Comparison of ENCODE assay signal across 18 cellular contexts in genomic region chr12:18683603-18684002, GRCh38. TPM values are rescaled to one million over a fixed set of nuclear protein-coding genes. Genes with fewer than 3 reads are reported as not detected.
DNase-seq lines count a peak whose midpoint lies in the region; ATAC-seq and TF ChIP-seq lines count a peak whose summit lies in the region.
"Had no signal": no experiment of that assay in that cellular context is flagged by ENCODE, and none has a peak within 500 bp of the region (broad histone marks: within the 10 kb centered on the region; RNA-seq: fewer than 3 reads in every experiment).

No MANE protein-coding gene starts in this region.

- intact Hi-C loops in aorta (cut with DNase I), result no loop called here

- no peaks in the 10 kb centered on the region for H3K79me2 ChIP-seq in Karpas-422 (ENCODE audit: low read length)

- H3K9ac ChIP-seq in Karpas-422 (ENCODE audit: low read length), result no peak overlapping the region

- H3K36me3 ChIP-seq in aorta (ENCODE audit: control insufficient read depth in 1 of 2, insufficient read depth in 2 of 2, low read length in 1 of 2) (no peaks in the 10 kb centered on the region), Karpas-422 (ENCODE audit: insufficient read depth, low read length) (no peaks in the 10 kb centered on the region)
- H3K36me3 ChIP-seq: left ventricle myocardium inferior, prostate gland had no signal

- no peak overlapping the region for H3K27ac ChIP-seq in aorta (ENCODE audit: low read depth in 1 of 2, low read length in 2 of 2)
- no peak overlapping the region for H3K27ac ChIP-seq in Karpas-422 (ENCODE audit: low read length)
- H3K27ac ChIP-seq: left ventricle myocardium inferior, prostate gland had no signal

- H3K9me2 ChIP-seq in Karpas-422 (replicated peaks; ENCODE audit: insufficient read depth, low read length), result no peaks in the 10 kb centered on the region

- no peaks in the 10 kb centered on the region for H3K4me1 ChIP-seq in aorta (ENCODE audit: control insufficient read depth in 1 of 2, insufficient read depth in 2 of 2, low read length in 2 of 2)
- H3K4me1 ChIP-seq in Karpas-422 (ENCODE audit: low read length), result no peaks in the 10 kb centered on the region
- H3K4me1 ChIP-seq: left ventricle myocardium inferior, prostate gland had no signal

- H3K27me3 ChIP-seq in aorta (ENCODE audit: control insufficient read depth in 1 of 2, insufficient read depth in 2 of 2, low read length in 1 of 2), result no peaks in the 10 kb centered on the region
- no peaks in the 10 kb centered on the region for H3K27me3 ChIP-seq in Karpas-422 (ENCODE audit: low read length)

- no peak overlapping the region for H2AFZ ChIP-seq in Karpas-422 (ENCODE audit: low read length)

- peak; percentile 11 for DNase-seq in NOMO-1 treated with DMSO at 0.1 percent for 48 hours (lab: John Stamatoyannopoulos, UW; ENCODE audit: unreplicated experiment)
- no peak for DNase-seq in NOMO-1 treated with dmso at 0.1 percent for 144 hours (lab: John Stamatoyannopoulos, UW; ENCODE audit: unreplicated experiment)
- peak; percentile 10 for DNase-seq in UCSD-AML1 (lab: John Stamatoyannopoulos, UW; ENCODE audit: unreplicated experiment)
- DNase-seq in fibroblast of mammary gland (ENCODE audit: low read depth), result peak; percentile 38
- DNase-seq in aorta, result no peak
- DNase-seq in globus pallidus (ENCODE audit: low spot score), result no peak
- DNase-seq in GM20000 (ENCODE audit: low spot score), result no peak
- no peak for DNase-seq in Karpas-422
- DNase-seq: activated CD4-positive, alpha-beta T cell treated with anti-CD3 and anti-CD28 coated beads for 48 hours; CD8-positive, alpha-beta memory T cell; left ventricle myocardium inferior; naive B cell; NCI-H2081; NCI-H82; Right ventricle myocardium superior had no signal

- no peaks in the 10 kb centered on the region for H4K20me1 ChIP-seq in Karpas-422 (ENCODE audit: insufficient read depth, low read depth, low read length)

- H3K4me2 ChIP-seq in Karpas-422 (ENCODE audit: low read depth, low read length, poor library complexity, severe bottlenecking), result no peak overlapping the region

- no peak overlapping the region for H3K4me3 ChIP-seq in fibroblast of mammary gland (ENCODE audit: control insufficient read depth, low read depth, low read length)
- H3K4me3 ChIP-seq in aorta (ENCODE audit: low read length in 2 of 2), result no peak overlapping the region
- H3K4me3 ChIP-seq in Karpas-422 (ENCODE audit: low read length), result no peak overlapping the region
- H3K4me3 ChIP-seq: left ventricle myocardium inferior, prostate gland had no signal

- TF ChIP-seq CTCF in fibroblast of mammary gland (conservative IDR thresholded peaks at IDR 0.05; ENCODE audit: control insufficient read depth, insufficient read depth, low read depth, low read length), result no peak
- TF ChIP-seq CTCF in GM20000 (IDR thresholded peaks at IDR 0.05; ENCODE audit: extremely low read depth, missing control alignments), result no peak

- no peak for ATAC-seq in aorta (ENCODE audit: low FRiP score)
- ATAC-seq: activated naive CD4-positive, alpha-beta T cell treated with anti-CD3 and anti-CD28 coated beads, Interleukin-2, amount 50 U/mL, for 72 hours had no signal

- peaks cover 2% of the 10 kb centered on the region for H3K9me3 ChIP-seq in aorta (ENCODE audit: control insufficient read depth, low read length)
- no peaks in the 10 kb centered on the region for H3K9me3 ChIP-seq in Karpas-422 (ENCODE audit: low read length)
- H3K9me3 ChIP-seq: left ventricle myocardium inferior, prostate gland had no signal

RNA-seq across cellular contexts. Expression of gene PLCZ1, which starts 54.2 kb away (rescaled TPM):
- under 1 TPM in 1 of 2 donors, not detected in 1; 0.66 TPM for total RNA-seq in aorta
- polyA plus RNA-seq in aorta, result not detected
- total RNA-seq in Karpas-422 (2014; rRNA removed; shearing (Covaris generic); ENCODE audit: low replicate concordance), result not detected in 2 replicates
- total RNA-seq: activated naive CD4-positive, alpha-beta T cell treated with anti-CD3 and anti-CD28 coated beads, Interleukin-2, amount 50 U/mL, for 72 hours; CD8-positive, alpha-beta memory T cell; LHCN-M2; Right ventricle myocardium superior had no signal
- polyA plus RNA-seq: CD8-positive, alpha-beta memory T cell had no signal

RNA-seq across cellular contexts. Expression of gene CAPZA3, which starts 54.3 kb away (rescaled TPM):
- not detected for total RNA-seq in aorta
- polyA plus RNA-seq in aorta, result not detected
- total RNA-seq in Karpas-422 (2014; rRNA removed; shearing (Covaris generic); ENCODE audit: low replicate concordance), result not detected in 2 replicates
- total RNA-seq: activated naive CD4-positive, alpha-beta T cell treated with anti-CD3 and anti-CD28 coated beads, Interleukin-2, amount 50 U/mL, for 72 hours; CD8-positive, alpha-beta memory T cell; left ventricle myocardium inferior; LHCN-M2; Right ventricle myocardium superior had no signal
- polyA plus RNA-seq: CD8-positive, alpha-beta memory T cell had no signal

Comparison
In these comparisons a context has a peak if more than half of its experiments do, and no peak if none do; other contexts are left out.
1. DNase-seq: peak in NOMO-1 treated with DMSO at 0.1 percent for 48 hours (single experiment), UCSD-AML1 (single experiment) and fibroblast of mammary gland (single experiment); none in NOMO-1 treated with dmso at 0.1 percent for 144 hours (single experiment), aorta (0 of 2), globus pallidus (single experiment), GM20000 (single experiment) and Karpas-422 (single experiment).